15 cellular contexts compared by ENCODE assay signal in genomic region chr3:134336587-134336986, GRCh38. TPM values are rescaled to one million over a fixed set of nuclear protein-coding genes. Genes with fewer than 3 reads are reported as not detected.
DNase-seq lines count a peak whose midpoint lies in the region; ATAC-seq and TF ChIP-seq lines count a peak whose summit lies in the region.
"Had no signal": no experiment of that assay in that cellular context is flagged by ENCODE, and none has a peak within 500 bp of the region (broad histone marks: within the 10 kb centered on the region; RNA-seq: fewer than 3 reads in every experiment).

No MANE protein-coding gene starts in this region.

- no peaks in the 10 kb centered on the region for H3K9me2 ChIP-seq in HCT116 (ENCODE audit: insufficient read depth)

- H3K4me2 ChIP-seq in HCT116 (ENCODE audit: low read length) (no peak overlapping the region), neuronal stem cell (ENCODE audit: insufficient read depth, low read length, poor library complexity, severe bottlenecking) (no peak overlapping the region)

- no peaks in the 10 kb centered on the region for H3K79me1 ChIP-seq in neuronal stem cell (ENCODE audit: low read depth, low read length)

- H4K8ac ChIP-seq in neuronal stem cell (ENCODE audit: low read depth, low read length), result no peak overlapping the region

- no peak overlapping the region for H3K4me3 Mint-ChIP-seq in T-helper 17 cell
- H3K4me3 Mint-ChIP-seq: activated CD4-positive, alpha-beta T cell treated with anti-CD3 and anti-CD28 coated beads for 36 hours; CD8-positive, alpha-beta T cell; naive thymus-derived CD8-positive, alpha-beta T cell had no signal

- H3K9ac ChIP-seq in HCT116 (ENCODE audit: low read length) (no peak overlapping the region), neuronal stem cell (ENCODE audit: low read depth, low read length, poor library complexity) (no peak overlapping the region)

- ATAC-seq in HCT116 (no peak), T-helper 17 cell (no peak), GM21825 (IDR thresholded peaks at IDR 0.05; ENCODE audit: unreplicated experiment) (no peak), HG03457 (IDR thresholded peaks at IDR 0.05; ENCODE audit: unreplicated experiment) (no peak)
- ATAC-seq: activated CD4-positive, alpha-beta T cell treated with anti-CD3 and anti-CD28 coated beads for 36 hours; CD8-positive, alpha-beta T cell; naive thymus-derived CD8-positive, alpha-beta T cell had no signal

- DNase-seq in HCT116 (ENCODE audit: low read depth, low spot score), result no peak
- DNase-seq in T-helper 17 cell, result no peak
- peak; percentile 61 for DNase-seq in fibroblast of peridontal ligament (ENCODE audit: extremely low read depth)
- DNase-seq in neuronal stem cell (ENCODE audit: low spot score), result no peak
- DNase-seq in stimulated activated CD4-positive, alpha-beta T cell treated with anti-CD3 and anti-CD28 coated beads, Interleukin-2, amount 100 ng/mL, for 24 hours, result no peak
- DNase-seq in AML-193 (lab: John Stamatoyannopoulos, UW), result no peak
- DNase-seq: activated CD4-positive, alpha-beta T cell treated with anti-CD3 and anti-CD28 coated beads for 36 hours; activated effector memory CD4-positive, alpha-beta T cell treated with Interleukin-2 at 50 U/mL for 16 hours; CD8-positive, alpha-beta T cell; cortex of kidney; naive thymus-derived CD8-positive, alpha-beta T cell; NCI-H69; stimulated activated CD8-positive, alpha-beta memory T cell treated with anti-CD3 and anti-CD28 coated beads, Interleukin-4, amount 100 ng/mL, for 48 hours had no signal

- no peak overlapping the region for H3K23ac ChIP-seq in neuronal stem cell (ENCODE audit: low read depth, low read length, poor library complexity)

- POLR2A ChIA-PET in HCT116 (lab: Charles Lee), result interaction anchor here (0.7 kb wide), 1 partner anchor 9 kb away, joined by 3 read pairs; no protein-coding TSS in a partner anchor

- H2BK12ac ChIP-seq in neuronal stem cell (ENCODE audit: low read length), result no peak overlapping the region

- H4K20me1 ChIP-seq in HCT116 (ENCODE audit: insufficient read depth), result no peaks in the 10 kb centered on the region

- no peak overlapping the region for H2BK5ac ChIP-seq in neuronal stem cell (ENCODE audit: low read length)

- H3K4me1 ChIP-seq in HCT116 (ENCODE audit: control insufficient read depth in 1 of 2, insufficient read depth in 2 of 2, low read length in 2 of 2) (peaks cover 13 to 62% of the 10 kb centered on the region in 2 experiments), neuronal stem cell (ENCODE audit: control insufficient read depth in 2 of 2, insufficient read depth in 1 of 2, low read depth in 1 of 2, low read length in 2 of 2) (peaks cover 28 to 30% of the 10 kb centered on the region in 2 donors)

- no CpG with 5 or more reads among the region's 6 CpGs for WGBS in neuronal stem cell (ENCODE audit: extremely low coverage in 2 of 2, insufficient read length in 2 of 2, insufficient replicate concordance in 1 of 2), 2 donors

- BruUV-seq in HCT116 (replicated peaks; lab: Mats Ljungman, UMichigan), result no TSS peak

- no peaks in the 10 kb centered on the region for H3K27me3 ChIP-seq in HCT116 (ENCODE audit: insufficient read depth, low read length)
- no peaks in the 10 kb centered on the region for H3K27me3 ChIP-seq in neuronal stem cell (ENCODE audit: control insufficient read depth in 3 of 3, insufficient read depth in 3 of 3, low read depth in 1 of 3, low read length in 3 of 3)

- peak overlapping the region; percentile 38 for H4K91ac ChIP-seq in neuronal stem cell (ENCODE audit: low read depth, low read length, poor library complexity)

- CTCF ChIA-PET in HCT116 (lab: Charles Lee), result no interaction called here

- peaks cover 2% of the 10 kb centered on the region for H3K36me3 Mint-ChIP-seq in T-helper 17 cell (ENCODE audit: low read depth)
- H3K36me3 Mint-ChIP-seq: CD8-positive, alpha-beta T cell; naive thymus-derived CD8-positive, alpha-beta T cell had no signal

- TF ChIP-seq CTCF in HCT116 (IDR thresholded peaks at IDR 0.05 in 2 of 3, conservative IDR thresholded peaks at IDR 0.05 in 1 of 3; ENCODE audit: borderline replicate concordance in 1 of 3, insufficient read depth in 1 of 3, low read depth in 2 of 3, low read length in 2 of 3), result no peak

- H2AK5ac ChIP-seq in neuronal stem cell (ENCODE audit: low read depth, low read length), result peak overlapping the region; percentile 50

- H2AFZ ChIP-seq in HCT116 (ENCODE audit: low read depth, low read length, poor library complexity, severe bottlenecking), result no peak overlapping the region
- H2AFZ ChIP-seq in neuronal stem cell (ENCODE audit: low read length), result no peak overlapping the region

- TF ChIP-seq RAD21 in HCT116 (IDR thresholded peaks at IDR 0.05; ENCODE audit: low read depth), result no peak

- H3K4me3 ChIP-seq in HCT116 (replicated peaks in 1 of 2; ENCODE audit: low read depth in 1 of 2, low read length in 2 of 2) (no peak overlapping the region), neuronal stem cell (ENCODE audit: low read length in 2 of 2) (no peak overlapping the region)

- H3K79me2 ChIP-seq in HCT116 (ENCODE audit: insufficient read depth, low read length), result no peaks in the 10 kb centered on the region

- H3K27ac ChIP-seq in HCT116 (ENCODE audit: low read depth, low read length) (no peak overlapping the region), neuronal stem cell (replicated peaks; ENCODE audit: low read length) (no peak overlapping the region)

- RAD21 ChIA-PET in HCT116 (lab: Charles Lee; ENCODE audit: low non-redundant PET in 1 of 2, low total read pairs in 2 of 2, uncharacterized antibody in 2 of 2, unreplicated experiment in 2 of 2), result no interaction called here

- H3K18ac ChIP-seq in neuronal stem cell (ENCODE audit: low read length), result peak overlapping the region; percentile 69

- intact Hi-C loops in HCT116 (cut with micrococcal nuclease), result no loop called here

- H3K4ac ChIP-seq in neuronal stem cell (ENCODE audit: low read length), result no peak overlapping the region

- no peaks in the 10 kb centered on the region for H3K4me1 Mint-ChIP-seq in T-helper 17 cell
- H3K4me1 Mint-ChIP-seq: activated CD4-positive, alpha-beta T cell treated with anti-CD3 and anti-CD28 coated beads for 36 hours; naive thymus-derived CD8-positive, alpha-beta T cell had no signal

- peak overlapping the region; percentile 72 for H2BK15ac ChIP-seq in neuronal stem cell (ENCODE audit: low read length)

- TF ChIP-seq POLR2A in HCT116 (IDR thresholded peaks at IDR 0.05; ENCODE audit: borderline replicate concordance, extremely low read depth, insufficient read depth, insufficient read length), result no peak

- peak overlapping the region; percentile 43 for H3K27ac Mint-ChIP-seq in T-helper 17 cell
- H3K27ac Mint-ChIP-seq: activated CD4-positive, alpha-beta T cell treated with anti-CD3 and anti-CD28 coated beads for 36 hours; CD8-positive, alpha-beta T cell had no signal

- H3K14ac ChIP-seq in neuronal stem cell (ENCODE audit: low read length), result no peak overlapping the region

- H3K9me3 ChIP-seq in HCT116 (ENCODE audit: control insufficient read depth in 1 of 2, insufficient read depth in 1 of 2, low read depth in 1 of 2, low read length in 2 of 2) (no peaks in the 10 kb centered on the region), T-helper 17 cell (ENCODE audit: control insufficient read depth, low read length, poor library complexity, severe bottlenecking) (no peaks in the 10 kb centered on the region), neuronal stem cell (replicated peaks in 1 of 2; ENCODE audit: control insufficient read depth in 2 of 2, insufficient read depth in 1 of 2, low read depth in 1 of 2, low read length in 2 of 2) (no peaks in the 10 kb centered on the region)

- H2BK120ac ChIP-seq in neuronal stem cell (ENCODE audit: low read depth, low read length), result no peak overlapping the region

- H3K36me3 ChIP-seq in HCT116 (ENCODE audit: control insufficient read depth in 1 of 2, insufficient read depth in 2 of 2, low read length in 2 of 2) (no peaks in the 10 kb centered on the region), neuronal stem cell (replicated peaks in 1 of 2; ENCODE audit: control insufficient read depth in 2 of 2, insufficient read depth in 2 of 2, low read length in 2 of 2) (no peaks in the 10 kb centered on the region)

- peaks cover 20% of the 10 kb centered on the region for H3K27me3 Mint-ChIP-seq in T-helper 17 cell
- H3K27me3 Mint-ChIP-seq: activated CD4-positive, alpha-beta T cell treated with anti-CD3 and anti-CD28 coated beads for 36 hours had no signal

TF ChIP-seq in HCT116, 20 proteins besides CTCF, POLR2A, EP300 and RAD21:
- TF ChIP-seq CEBPB (IDR thresholded peaks at IDR 0.05; ENCODE audit: low read depth) (peak; percentile 82), EZH2 (IDR thresholded peaks at IDR 0.05) (no peak), SP1 (IDR thresholded peaks at IDR 0.05; ENCODE audit: low read depth) (no peak)

RNA-seq across cellular contexts. Expression of gene AMOTL2, which starts 37.7 kb away (rescaled TPM):
- total RNA-seq in HCT116 (2021; ENCODE audit: unreplicated experiment) (54.0 TPM), T-helper 17 cell (not detected)
- polyA plus RNA-seq in HCT116 (2012), result 17.8 and 19.7 TPM in 2 replicates
- polyA plus RNA-seq in neuronal stem cell (2013, experiment 1 of 2), result 61.7 TPM
- polyA plus RNA-seq in neuronal stem cell (2013, experiment 2 of 2), result 60.5 TPM
- total RNA-seq: CD8-positive, alpha-beta T cell; naive thymus-derived CD8-positive, alpha-beta T cell had no signal
- polyA plus RNA-seq: naive thymus-derived CD8-positive, alpha-beta T cell had no signal

Comparison
In these comparisons a context has a peak if more than half of its experiments do, and no peak if none do; other contexts are left out.
1. RNA of gene AMOTL2, which starts 37.7 kb away (total RNA-seq): 54.0 TPM in HCT116 (single experiment); not detected in T-helper 17 cell; every median in the first group is over 10 times any median in the second.